ENCODE assay signal across 8 cellular contexts in genomic region chr3:98596902-98597500, GRCh38. TPM values are rescaled to one million over a fixed set of nuclear protein-coding genes. Genes with fewer than 3 reads are reported as not detected.
DNase-seq lines count a peak whose midpoint lies in the region; ATAC-seq and TF ChIP-seq lines count a peak whose summit lies in the region.

No MANE protein-coding gene starts in this region.

- in situ Hi-C loops in GM13976 (cut with MboI; ENCODE audit: low sequenced_read_pairs, unreplicated experiment) = no loop called here

- no peaks in the 10 kb centered on the region for H4K20me1 ChIP-seq in OCI-LY3 (ENCODE audit: insufficient read depth, low read length)

- H3K27me3 Mint-ChIP-seq in endodermal cell (ENCODE audit: insufficient read depth) = peaks cover 8% of the 10 kb centered on the region
- no peaks in the 10 kb centered on the region for H3K27me3 Mint-ChIP-seq in stimulated activated naive B cell treated with anti-CD40 and anti-IgM and Interleukin-4, amounts not matched to agents 10 μg/mL and 1 μg/mL and 100 μg/mL, for 72 hours

- H3K4me3 Mint-ChIP-seq in endodermal cell = no peak overlapping the region
- H3K4me3 Mint-ChIP-seq in stimulated activated naive B cell treated with anti-CD40 and anti-IgM and Interleukin-4, amounts not matched to agents 10 μg/mL and 1 μg/mL and 100 μg/mL, for 72 hours = no peak overlapping the region

- H3K4me1 Mint-ChIP-seq in endodermal cell = peaks cover 9% of the 10 kb centered on the region
- H3K4me1 Mint-ChIP-seq in stimulated activated naive B cell treated with anti-CD40 and anti-IgM and Interleukin-4, amounts not matched to agents 10 μg/mL and 1 μg/mL and 100 μg/mL, for 72 hours = peaks cover 17 to 35% of the 10 kb centered on the region in 2 donors

- H3K9ac ChIP-seq in OCI-LY3 (ENCODE audit: low read length) = no peak overlapping the region
- no peak overlapping the region for H3K9ac ChIP-seq in endodermal cell (ENCODE audit: extremely low read depth, low read length, poor library complexity, severe bottlenecking)

- 73% methylated on average over 1 of the region's 1 CpG; no CpG with 5 or more reads in 1 of the 2 experiments for WGBS in endodermal cell (ENCODE audit: insufficient coverage in 1 of 2, insufficient read length in 1 of 2), 2 experiments

- no peak overlapping the region for H2AFZ ChIP-seq in OCI-LY3 (ENCODE audit: low read depth, low read length)

- H3K4me1 ChIP-seq in right atrium auricular region (peaks cover 0 to 13% of the 10 kb centered on the region in 2 donors), OCI-LY3 (ENCODE audit: low read length) (peaks cover 30% of the 10 kb centered on the region), endodermal cell (ENCODE audit: control insufficient read depth, insufficient read depth, low read length) (no peaks in the 10 kb centered on the region)

- no peak overlapping the region for H3K4me2 ChIP-seq in OCI-LY3 (ENCODE audit: low read length)

- H3K9me3 Mint-ChIP-seq in endodermal cell = no peaks in the 10 kb centered on the region
- no peaks in the 10 kb centered on the region for H3K9me3 Mint-ChIP-seq in stimulated activated naive B cell treated with anti-CD40 and anti-IgM and Interleukin-4, amounts not matched to agents 10 μg/mL and 1 μg/mL and 100 μg/mL, for 72 hours

- no peaks in the 10 kb centered on the region for H3K79me2 ChIP-seq in OCI-LY3 (ENCODE audit: low read length)

- ATAC-seq in Right ventricle myocardium superior (ENCODE audit: poor library complexity) (no peak), HG03139 (IDR thresholded peaks at IDR 0.05; ENCODE audit: unreplicated experiment) (no peak)
- ATAC-seq in stimulated activated naive B cell treated with anti-CD40 and anti-IgM and Interleukin-4, amounts not matched to agents 10 μg/mL and 1 μg/mL and 100 μg/mL, for 72 hours (replicated peaks) = peak; percentile 15 to 17

- H3K36me3 Mint-ChIP-seq in endodermal cell (ENCODE audit: low read depth) = no peaks in the 10 kb centered on the region
- H3K36me3 Mint-ChIP-seq in stimulated activated naive B cell treated with anti-CD40 and anti-IgM and Interleukin-4, amounts not matched to agents 10 μg/mL and 1 μg/mL and 100 μg/mL, for 72 hours = no peaks in the 10 kb centered on the region

- no peak overlapping the region for H3K4me3 ChIP-seq in right atrium auricular region
- H3K4me3 ChIP-seq in OCI-LY3 (ENCODE audit: low read length) = no peak overlapping the region
- H3K4me3 ChIP-seq in endodermal cell (ENCODE audit: low read length) = no peak overlapping the region

- no peaks in the 10 kb centered on the region for H3K27me3 ChIP-seq in right atrium auricular region
- H3K27me3 ChIP-seq in OCI-LY3 (ENCODE audit: low read depth, low read length) = peaks cover 10% of the 10 kb centered on the region; the same call in 1 of the 2 replicates
- H3K27me3 ChIP-seq in endodermal cell (ENCODE audit: control insufficient read depth, insufficient read depth, low read length, poor library complexity, severe bottlenecking) = no peaks in the 10 kb centered on the region

- H3K27ac ChIP-seq in right atrium auricular region (no peak overlapping the region), OCI-LY3 (ENCODE audit: low read length) (no peak overlapping the region), endodermal cell (ENCODE audit: low read depth, low read length) (no peak overlapping the region)

- no peak for DNase-seq in right atrium auricular region (ENCODE audit: low spot score)
- no peak for DNase-seq in Right ventricle myocardium superior
- DNase-seq in endodermal cell = no peak
- no peak for DNase-seq in stimulated activated naive B cell treated with anti-CD40 and anti-IgM and Interleukin-4, amounts not matched to agents 10 μg/mL and 1 μg/mL and 100 μg/mL, for 72 hours
- DNase-seq in GM13976 (ENCODE audit: low spot score) = no peak
- no peak for DNase-seq in NCI-H774 (lab: John Stamatoyannopoulos, UW)

- H3K36me3 ChIP-seq in right atrium auricular region (no peaks in the 10 kb centered on the region), OCI-LY3 (replicated peaks; ENCODE audit: low read depth, low read length) (no peaks in the 10 kb centered on the region), endodermal cell (ENCODE audit: control insufficient read depth, insufficient read depth, low read length) (no peaks in the 10 kb centered on the region)

- TF ChIP-seq CTCF in right atrium auricular region (IDR thresholded peaks at IDR 0.05) (peak; percentile 55 to 80), OCI-LY3 (IDR thresholded peaks at IDR 0.05; ENCODE audit: low read depth, low read length) (peak; percentile 68), endodermal cell (conservative IDR thresholded peaks at IDR 0.05) (peak; percentile 79), GM13976 (IDR thresholded peaks at IDR 0.05; ENCODE audit: borderline replicate concordance, control extremely low read depth, extremely low read depth, insufficient read depth, missing control alignments) (no peak)

- H3K27ac Mint-ChIP-seq in endodermal cell = no peak overlapping the region
- no peak overlapping the region for H3K27ac Mint-ChIP-seq in stimulated activated naive B cell treated with anti-CD40 and anti-IgM and Interleukin-4, amounts not matched to agents 10 μg/mL and 1 μg/mL and 100 μg/mL, for 72 hours

- H3K9me3 ChIP-seq in right atrium auricular region (no peaks in the 10 kb centered on the region), OCI-LY3 (ENCODE audit: insufficient read depth, low read length) (no peaks in the 10 kb centered on the region), endodermal cell (ENCODE audit: control insufficient read depth, low read length) (no peaks in the 10 kb centered on the region)

- intact Hi-C loops in Right ventricle myocardium superior (cut with DNase I) = no loop called here

RNA-seq across cellular contexts. Expression of gene CPOX, which starts 3.6 kb away (rescaled TPM):
- 1 to 10 TPM; 7.8 to 9.1 TPM for total RNA-seq in right atrium auricular region
- 11.5 TPM for total RNA-seq in Right ventricle myocardium superior
- total RNA-seq in endodermal cell = 10 to 100 TPM; 18.0 to 20.3 TPM
- 21.4 TPM for polyA plus RNA-seq in endodermal cell (2013, experiment 1 of 2)
- polyA plus RNA-seq in endodermal cell (2013, experiment 2 of 2) = 18.6 TPM

Comparison
In these comparisons a context has a peak if more than half of its experiments do, and no peak if none do; other contexts are left out.
1. ATAC-seq: peak in stimulated activated naive B cell treated with anti-CD40 and anti-IgM and Interleukin-4, amounts not matched to agents 10 μg/mL and 1 μg/mL and 100 μg/mL, for 72 hours (2 of 2); none in Right ventricle myocardium superior (single experiment) and HG03139 (single experiment).